In genomic region chr7:156816943-156817572, GRCh38 we compare ENCODE assay signal across 8 cellular contexts.
DNase-seq lines count a peak whose midpoint lies in the region; ATAC-seq, FAIRE-seq and TF ChIP-seq lines count a peak whose summit lies in the region.

No MANE protein-coding gene starts in this region.

- H3K36me3 Mint-ChIP-seq in activated T-helper 2 cell treated with anti-CD3 and anti-CD28 coated beads, Interferon-gamma antibody, Interleukin-2, Interleukin-4, amounts not matched to agents 10 μg/mL and 5 μg/mL and 100 μg/mL, durations not matched to agents 14 hours and 24 hours and 36 hours (ENCODE audit: low read depth): peaks cover 32% of the 10 kb centered on the region
- peaks cover 8% of the 10 kb centered on the region for H3K36me3 Mint-ChIP-seq in activated CD4-positive, alpha-beta T cell treated with anti-CD3 and anti-CD28 coated beads, Interleukin-2, amount 10 ng/mL, durations not matched to agents 24 days and 14 days (ENCODE audit: low read depth)

- POLR2A ChIA-PET in Panc1 (lab: Charles Lee): no interaction called here

- H3K27me3 Mint-ChIP-seq in activated T-helper 2 cell treated with anti-CD3 and anti-CD28 coated beads, Interferon-gamma antibody, Interleukin-2, Interleukin-4, amounts not matched to agents 10 μg/mL and 5 μg/mL and 100 μg/mL, durations not matched to agents 14 hours and 24 hours and 36 hours (ENCODE audit: low read depth): no peaks in the 10 kb centered on the region
- H3K27me3 Mint-ChIP-seq in activated CD4-positive, alpha-beta T cell treated with anti-CD3 and anti-CD28 coated beads, Interleukin-2, amount 10 ng/mL, durations not matched to agents 24 days and 14 days: no peaks in the 10 kb centered on the region

- CTCF ChIA-PET in Panc1 (lab: Charles Lee): no interaction called here

- intact Hi-C loops in Panc1 (cut with micrococcal nuclease; ENCODE audit: unreplicated experiment): no loop called here
- intact Hi-C loops in activated T-helper 2 cell treated with anti-CD3 and anti-CD28 coated beads, Interferon-gamma antibody, Interleukin-2, Interleukin-4, amounts not matched to agents 10 μg/mL and 5 μg/mL and 100 μg/mL, durations not matched to agents 14 hours and 24 hours and 36 hours (cut with micrococcal nuclease): loop anchor here (1.0 to 5.0 kb wide), 4 partner anchors 40 to 1005 kb away; partner anchors contain the start of gene SHH
- intact Hi-C loops in activated CD4-positive, alpha-beta T cell treated with anti-CD3 and anti-CD28 coated beads, Interleukin-2, amount 10 ng/mL, durations not matched to agents 24 days and 14 days (cut with micrococcal nuclease): loop anchor here (1.0 to 5.0 kb wide), 4 partner anchors 38 to 1020 kb away; no protein-coding TSS in a partner anchor

- H3K9me3 ChIP-seq in Panc1 (ENCODE audit: control insufficient read depth, insufficient read depth, low read depth, low read length): no peaks in the 10 kb centered on the region
- H3K9me3 ChIP-seq in tibial nerve: no peaks in the 10 kb centered on the region

- TF ChIP-seq CTCF in GM12865 (IDR thresholded peaks at IDR 0.05; ENCODE audit: insufficient read depth, low read depth, low read length, missing control alignments) (peak; percentile 29), Panc1 (IDR thresholded peaks at IDR 0.05) (peak; percentile 51; the same call in 1 of the 2 replicates), fibroblast of pulmonary artery (IDR thresholded peaks at IDR 0.05; ENCODE audit: low read length, missing control alignments) (peak; percentile 52), tibial nerve (IDR thresholded peaks at IDR 0.05) (peak in 2 of 5 experiments; percentile 22 to 26)

- TF ChIP-seq EP300 in tibial nerve (IDR thresholded peaks at IDR 0.05): no peak

- H3K4me3 Mint-ChIP-seq in activated T-helper 2 cell treated with anti-CD3 and anti-CD28 coated beads, Interferon-gamma antibody, Interleukin-2, Interleukin-4, amounts not matched to agents 10 μg/mL and 5 μg/mL and 100 μg/mL, durations not matched to agents 14 hours and 24 hours and 36 hours (ENCODE audit: low read depth): no peak overlapping the region
- H3K4me3 Mint-ChIP-seq in activated CD4-positive, alpha-beta T cell treated with anti-CD3 and anti-CD28 coated beads, Interleukin-2, amount 10 ng/mL, durations not matched to agents 24 days and 14 days: no peak overlapping the region

- in situ Hi-C loops in Panc1 (cut with HindIII; ENCODE audit: low pct_unique_long_range_greater_than_20kb, low sequenced_read_pairs): no loop called here

- H3K27ac Mint-ChIP-seq in activated T-helper 2 cell treated with anti-CD3 and anti-CD28 coated beads, Interferon-gamma antibody, Interleukin-2, Interleukin-4, amounts not matched to agents 10 μg/mL and 5 μg/mL and 100 μg/mL, durations not matched to agents 14 hours and 24 hours and 36 hours: no peak overlapping the region
- no peak overlapping the region for H3K27ac Mint-ChIP-seq in activated CD4-positive, alpha-beta T cell treated with anti-CD3 and anti-CD28 coated beads, Interleukin-2, amount 10 ng/mL, durations not matched to agents 24 days and 14 days

- FAIRE-seq in A204.1 (lab: Jason Lieb, UNC): peak; percentile 99

- ATAC-seq in Panc1: no peak

- no peaks in the 10 kb centered on the region for H3K9me3 Mint-ChIP-seq in activated T-helper 2 cell treated with anti-CD3 and anti-CD28 coated beads, Interferon-gamma antibody, Interleukin-2, Interleukin-4, amounts not matched to agents 10 μg/mL and 5 μg/mL and 100 μg/mL, durations not matched to agents 14 hours and 24 hours and 36 hours
- H3K9me3 Mint-ChIP-seq in activated CD4-positive, alpha-beta T cell treated with anti-CD3 and anti-CD28 coated beads, Interleukin-2, amount 10 ng/mL, durations not matched to agents 24 days and 14 days: no peaks in the 10 kb centered on the region

- H3K4me1 Mint-ChIP-seq in activated T-helper 2 cell treated with anti-CD3 and anti-CD28 coated beads, Interferon-gamma antibody, Interleukin-2, Interleukin-4, amounts not matched to agents 10 μg/mL and 5 μg/mL and 100 μg/mL, durations not matched to agents 14 hours and 24 hours and 36 hours (ENCODE audit: low read depth): peaks cover 14% of the 10 kb centered on the region
- peaks cover 2% of the 10 kb centered on the region for H3K4me1 Mint-ChIP-seq in activated CD4-positive, alpha-beta T cell treated with anti-CD3 and anti-CD28 coated beads, Interleukin-2, amount 10 ng/mL, durations not matched to agents 24 days and 14 days

- H3K36me3 ChIP-seq in Panc1 (ENCODE audit: control insufficient read depth, insufficient read depth, low read length) (no peaks in the 10 kb centered on the region), tibial nerve (peaks cover 0 to 26% (median 0%) of the 10 kb centered on the region in 3 donors)

- H3K27ac ChIP-seq in Panc1 (ENCODE audit: low read length) (no peak overlapping the region), tibial nerve (no peak overlapping the region)

- DNase-seq in GM12865 (ENCODE audit: low read depth) (peak; percentile 22), Panc1 (ENCODE audit: low read depth, low spot score) (no peak), fibroblast of pulmonary artery (ENCODE audit: low read depth) (peak; percentile 58), iPS-NIHi11 (ENCODE audit: low spot score) (no peak), tibial nerve (ENCODE audit: low spot score in 2 of 2) (no peak)
- DNase-seq in activated T-helper 2 cell treated with anti-CD3 and anti-CD28 coated beads, Interferon-gamma antibody, Interleukin-2, Interleukin-4, amounts not matched to agents 10 μg/mL and 5 μg/mL and 100 μg/mL, durations not matched to agents 14 hours and 24 hours and 36 hours (ENCODE audit: low spot score): no peak
- DNase-seq in activated CD4-positive, alpha-beta T cell treated with anti-CD3 and anti-CD28 coated beads, Interleukin-2, amount 10 ng/mL, durations not matched to agents 24 days and 14 days: no peak

- H3K4me3 ChIP-seq in GM12865 (ENCODE audit: low read depth, low read length) (no peak overlapping the region), Panc1 (ENCODE audit: low read depth in 2 of 2, low read length in 2 of 2) (no peak overlapping the region), fibroblast of pulmonary artery (replicated peaks; ENCODE audit: low read depth, low read length) (no peak overlapping the region), tibial nerve (no peak overlapping the region)

- H3K4me1 ChIP-seq in Panc1 (ENCODE audit: control insufficient read depth, insufficient read depth, low read length): no peaks in the 10 kb centered on the region; the same call in 1 of the 2 replicates
- no peaks in the 10 kb centered on the region for H3K4me1 ChIP-seq in tibial nerve

- H3K27me3 ChIP-seq in Panc1 (ENCODE audit: control insufficient read depth, insufficient read depth, low read length) (no peaks in the 10 kb centered on the region), tibial nerve (no peaks in the 10 kb centered on the region)

- 95 to 96% methylated on average over 1 of the region's 1 CpG for WGBS in tibial nerve, 2 donors

- BruUV-seq in Panc1 (replicated peaks; lab: Mats Ljungman, UMichigan): no TSS peak

- TF ChIP-seq POLR2A in tibial nerve (IDR thresholded peaks at IDR 0.05): no peak

Comparison
In these comparisons a context has a peak if more than half of its experiments do, and no peak if none do; other contexts are left out.
1. DNase-seq: peak in GM12865 (single experiment) and fibroblast of pulmonary artery (single experiment); none in Panc1 (single experiment), iPS-NIHi11 (single experiment), tibial nerve (0 of 2), activated T-helper 2 cell treated with anti-CD3 and anti-CD28 coated beads, Interferon-gamma antibody, Interleukin-2, Interleukin-4, amounts not matched to agents 10 μg/mL and 5 μg/mL and 100 μg/mL, durations not matched to agents 14 hours and 24 hours and 36 hours (single experiment) and activated CD4-positive, alpha-beta T cell treated with anti-CD3 and anti-CD28 coated beads, Interleukin-2, amount 10 ng/mL, durations not matched to agents 24 days and 14 days (single experiment).